1 cellular context compared by ENCODE assay signal in the genomic region with DNA sequence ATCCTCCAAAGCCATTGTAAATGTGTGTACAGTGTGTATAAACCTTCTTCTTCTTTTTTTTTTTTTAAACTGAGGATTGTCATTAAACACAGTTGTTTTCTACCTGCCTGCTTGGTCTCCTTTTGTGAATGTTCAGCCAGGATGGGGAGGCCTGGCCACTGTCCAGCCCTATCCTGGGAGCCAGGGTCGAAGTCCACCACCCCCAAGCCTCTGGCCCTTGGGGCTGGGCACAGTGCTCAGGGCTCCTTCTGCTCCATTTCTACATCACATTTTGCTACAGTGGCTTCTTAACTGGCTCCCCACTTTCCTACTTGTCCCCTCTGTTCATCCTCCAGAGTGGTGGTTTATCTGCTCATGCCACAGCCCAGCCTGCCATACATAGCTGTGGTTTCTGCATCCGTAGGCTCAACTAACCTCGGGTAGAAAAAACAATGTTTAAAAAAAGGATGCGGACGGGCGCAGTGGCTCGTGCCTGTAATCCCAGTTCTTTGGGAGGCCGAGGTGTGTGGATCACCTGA.
A peak's percentile ranks its signal among the peaks of the same experiment; 100 is the strongest.
TF ChIP-seq lines count a peak whose summit lies in the region.

No MANE protein-coding gene starts in this region.

TF ChIP-seq in liver, 16 proteins besides CTCF, POLR2A, EP300 and RAD21 (continued from another document):
- peak; percentile 86 for TF ChIP-seq HNF4G (IDR thresholded peaks at IDR 0.05)
